In the genomic region with DNA sequence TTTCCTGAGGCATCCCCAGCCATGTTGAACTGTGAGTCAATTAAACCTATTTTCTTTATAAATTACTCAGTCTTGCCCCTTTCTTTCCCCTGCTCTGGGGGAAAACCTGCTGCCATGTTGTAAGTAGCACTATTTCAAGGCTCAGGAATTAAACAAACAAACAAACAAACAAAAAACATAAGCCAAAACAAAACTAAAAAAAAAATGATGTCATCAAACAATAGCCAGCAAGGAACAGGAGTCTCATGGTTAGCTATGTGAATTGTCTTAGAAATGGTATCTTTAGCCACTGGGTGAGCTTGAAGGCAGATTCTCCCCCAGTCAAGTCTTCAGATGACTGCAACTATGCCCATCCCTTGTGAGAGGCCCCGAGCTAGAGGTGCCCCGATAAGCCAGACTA, we compare ENCODE assay signal across 29 cellular contexts.
"Had no signal": no experiment of that assay in that cellular context is flagged by ENCODE, and none has a peak within 500 bp of the region (broad histone marks: within the 10 kb centered on the region; RNA-seq: fewer than 3 reads in every experiment).

No MANE protein-coding gene starts in this region.

- DNase-seq: colonic mucosa; cortex of kidney; dermis blood vessel endothelial cell; dorsolateral prefrontal cortex; effector CD4-positive, alpha-beta T cell; effector CD8-positive, alpha-beta T cell; effector memory CD4-positive, alpha-beta T cell; effector memory CD8-positive, alpha-beta T cell; endodermal cell; erythroblast; esophagus squamous epithelium; foreskin fibroblast; foreskin keratinocyte; foreskin melanocyte; gastrocnemius medialis; glutamatergic neuron; head of caudate nucleus; heart left ventricle; heart right ventricle had no signal

- ATAC-seq: effector memory CD8-positive, alpha-beta T cell; esophagus mucosa; foreskin keratinocyte; gastrocnemius medialis; gastroesophageal sphincter; heart left ventricle; heart right ventricle had no signal

- H3K27me3 Mint-ChIP-seq: dendritic cell treated with granulocyte-macrophage colony-stimulating factor and Interleukin-4, amounts not matched to agents 40 ng/mL and 50 ng/mL, for 4 days had no signal

- H3K9me3 Mint-ChIP-seq: endodermal cell had no signal

- FAIRE-seq: colon, endometrium, endothelial cell of umbilical vein, frontal cortex had no signal

- H3K4me3 ChIP-seq: colonic mucosa, coronary artery, dorsolateral prefrontal cortex, esophagus muscularis mucosa, esophagus squamous epithelium, gastrocnemius medialis, gastroesophageal sphincter, heart left ventricle, heart right ventricle had no signal

- H3K4me1 Mint-ChIP-seq: endodermal cell had no signal

- H3K27ac Mint-ChIP-seq: dendritic cell treated with granulocyte-macrophage colony-stimulating factor and Interleukin-4, amounts not matched to agents 40 ng/mL and 50 ng/mL, for 4 days; effector memory CD8-positive, alpha-beta T cell; endodermal cell had no signal

- H3K27ac ChIP-seq: colonic mucosa, coronary artery, dorsolateral prefrontal cortex, epithelial cell of prostate, esophagus muscularis mucosa, esophagus squamous epithelium, foreskin keratinocyte, gastrocnemius medialis, gastroesophageal sphincter, heart left ventricle, heart right ventricle had no signal

- H3K4me3 Mint-ChIP-seq: dendritic cell treated with granulocyte-macrophage colony-stimulating factor and Interleukin-4, amounts not matched to agents 40 ng/mL and 50 ng/mL, for 4 days; effector memory CD8-positive, alpha-beta T cell; endodermal cell had no signal

- H3K27me3 ChIP-seq: colonic mucosa, dorsolateral prefrontal cortex, esophagus muscularis mucosa, esophagus squamous epithelium, foreskin keratinocyte, gastrocnemius medialis, gastroesophageal sphincter, heart left ventricle, heart right ventricle had no signal

- H3K9me3 ChIP-seq: colonic mucosa, esophagus muscularis mucosa, esophagus squamous epithelium, gastrocnemius medialis, gastroesophageal sphincter had no signal

- H3K4me1 ChIP-seq: colonic mucosa, esophagus muscularis mucosa, esophagus squamous epithelium, foreskin keratinocyte, gastrocnemius medialis, gastroesophageal sphincter, heart left ventricle, heart right ventricle had no signal

- H3K36me3 ChIP-seq: colonic mucosa, esophagus muscularis mucosa, esophagus squamous epithelium, gastrocnemius medialis, gastroesophageal sphincter, heart left ventricle, heart right ventricle had no signal
